In genomic region chr1:145093517-145094149, GRCh38 we compare ENCODE assay signal across 8 cellular contexts. TPM values are rescaled to one million over a fixed set of nuclear protein-coding genes. Genes with fewer than 3 reads are reported as not detected.
DNase-seq lines count a peak whose midpoint lies in the region; ATAC-seq, FAIRE-seq and TF ChIP-seq lines count a peak whose summit lies in the region.
"Not testable (repeated sequence)": the region's sequence is repeated elsewhere in the genome, so short reads cannot be mapped to it uniquely, and the experiment has no call there.

No MANE protein-coding gene starts in this region.

- FAIRE-seq in A549 (lab: Jason Lieb, UNC); small intestine (lab: Jason Lieb, UNC): not testable (repeated sequence)

- H3K27me3 Mint-ChIP-seq in GM23338 (ENCODE audit: insufficient read depth, low read depth, poor library complexity); chondrocyte (ENCODE audit: low read depth): not testable (repeated sequence)

- WGBS in A549 (ENCODE audit: missing lambda C conversion rate) = 2% methylated on average over 16 of the region's 47 CpGs
- WGBS in small intestine, 3 donors = 0 to 1% (median 0%) methylated on average over 12 to 24 of the region's 47 CpGs

- not testable (repeated sequence) for ATAC-seq in A549, left ventricle myocardium superior
- peak; percentile 2 for ATAC-seq in GM23338

- peak overlapping the region; percentile 88 for H3K4me3 Mint-ChIP-seq in GM23338
- peak overlapping the region; percentile 84 for H3K4me3 Mint-ChIP-seq in chondrocyte (ENCODE audit: unreplicated experiment)

- not testable (repeated sequence) for TF ChIP-seq CTCF in A549 (IDR thresholded peaks at IDR 0.05); GM23338 (conservative IDR thresholded peaks at IDR 0.05; ENCODE audit: low read depth in 2 of 2); chondrocyte (IDR thresholded peaks at IDR 0.05)

- H3K36me3 Mint-ChIP-seq in GM23338 (ENCODE audit: low read depth); chondrocyte (ENCODE audit: low read depth): not testable (repeated sequence)

- H3K9me3 Mint-ChIP-seq in GM23338; chondrocyte (ENCODE audit: low read depth): not testable (repeated sequence)

- not testable (repeated sequence) for TF ChIP-seq EP300 in A549 (IDR thresholded peaks at IDR 0.05)

- H3K27me3 ChIP-seq in GM23338 (ENCODE audit: insufficient read depth); small intestine (ENCODE audit: control insufficient read depth in 2 of 2, insufficient read depth in 2 of 2, low read length in 2 of 2): not testable (repeated sequence)

- not testable (repeated sequence) for DNase-seq in A549 (ENCODE audit: low read depth in 1 of 2, low spot score in 1 of 2)
- peak; percentile 26 for DNase-seq in GM23338 (ENCODE audit: low spot score)
- peak; percentile 0 for DNase-seq in RKO (ENCODE audit: low spot score)
- peak; percentile 18 for DNase-seq in activated T-cell treated with anti-CD3 and anti-CD28 coated beads, Interleukin-2, amount 50 U/mL, for 1 hour
- peak; percentile 41 for DNase-seq in chondrocyte (ENCODE audit: low spot score)
- DNase-seq in left ventricle myocardium superior = peak; percentile 77
- DNase-seq in mucosa of gallbladder (ENCODE audit: low spot score) = peak; percentile 56
- DNase-seq in small intestine = peak; percentile 0

- intact Hi-C loops in left ventricle myocardium superior (cut with micrococcal nuclease) = not testable (repeated sequence)

- H3K4me3 ChIP-seq in A549 (peak overlapping the region; percentile 44), GM23338 (peak overlapping the region; percentile 50), small intestine (ENCODE audit: low read depth in 1 of 2, low read length in 2 of 2) (peak overlapping the region in 1 of 2 donors; percentile 44)

- H3K4me1 Mint-ChIP-seq in GM23338; chondrocyte (ENCODE audit: low read depth): not testable (repeated sequence)

- CTCF ChIA-PET in A549 (lab: Yijun Ruan, JAX) = not testable (repeated sequence)

- not testable (repeated sequence) for H3K79me2 ChIP-seq in GM23338 (replicated peaks; ENCODE audit: insufficient read depth)

- POLR2A ChIA-PET in A549 (lab: Yijun Ruan, JAX) = not testable (repeated sequence)

- H3K9me3 ChIP-seq in A549; small intestine (ENCODE audit: control insufficient read depth, low read depth): not testable (repeated sequence)

- H3K27ac Mint-ChIP-seq in GM23338 = not testable (repeated sequence)
- H3K27ac Mint-ChIP-seq in chondrocyte (ENCODE audit: unreplicated experiment) = peak overlapping the region; percentile 81

- TF ChIP-seq RAD21 in A549 (conservative IDR thresholded peaks at IDR 0.05 in 1 of 2, IDR thresholded peaks at IDR 0.05 in 1 of 2) = not testable (repeated sequence)

- not testable (repeated sequence) for H2AFZ ChIP-seq in GM23338

- not testable (repeated sequence) for H3K9me2 ChIP-seq in GM23338 (ENCODE audit: insufficient read depth)

- H4K20me1 ChIP-seq in GM23338 (replicated peaks; ENCODE audit: insufficient read depth) = not testable (repeated sequence)

- peak overlapping the region in 1 of 2 experiments; percentile 77; a peak in 3 of 6 replicates for H3K27ac ChIP-seq in A549
- not testable (repeated sequence) for H3K27ac ChIP-seq in GM23338 (ENCODE audit: low read depth); small intestine (ENCODE audit: low read depth in 1 of 2, low read length in 1 of 2)

- TF ChIP-seq POLR2A in A549 (IDR thresholded peaks at IDR 0.05; ENCODE audit: low read length) = not testable (repeated sequence)

- H3F3A ChIP-seq in GM23338 (replicated peaks; ENCODE audit: low read depth) = not testable (repeated sequence)

- H3K4me2 ChIP-seq in A549 (peak overlapping the region; percentile 57), GM23338 (peak overlapping the region; percentile 65; the same call in 1 of the 2 replicates)

- H3K4me1 ChIP-seq in A549; GM23338 (ENCODE audit: insufficient read depth); small intestine (ENCODE audit: control insufficient read depth in 2 of 2, insufficient read depth in 1 of 2, low read depth in 1 of 2, low read length in 1 of 2): not testable (repeated sequence)

- H3K36me3 ChIP-seq in GM23338 (ENCODE audit: insufficient read depth); small intestine (ENCODE audit: control insufficient read depth in 2 of 2, insufficient read depth in 2 of 2, low read length in 2 of 2): not testable (repeated sequence)

RNA-seq across cellular contexts. Expression of gene SRGAP2B, which starts 1.5 kb away (rescaled TPM):
- 27.3 and 29.3 TPM in 2 replicates for polyA plus RNA-seq in A549 (2011; rRNA removed)
- 7.2 and 8.7 TPM in 2 replicates for polyA plus RNA-seq in A549 (2012; cell fraction: cytosol; rRNA removed)
- 8.7 and 16.9 TPM in 2 replicates for polyA plus RNA-seq in A549 (2012; cell fraction: nucleus; rRNA removed)
- 11.8 to 14.2 TPM (median 13.9 TPM) in 3 replicates for polyA plus RNA-seq in A549 (2017; fragmentation: RNase III; extraction: RNeasy Plus Mini Kit Qiagen cat#74134 plus additional on column Dnase treatment)
- polyA minus RNA-seq in A549 (2011; rRNA and poly(A)+ RNA removed) = 41.0 and 41.8 TPM in 2 replicates
- 16.3 and 28.8 TPM in 2 replicates for total RNA-seq in GM23338 (2014; rRNA removed; shearing (Covaris generic))
- polyA plus RNA-seq in GM23338 (2016; fragmentation: Nextera tagmentation; extraction: Ambion mirVana) = 9.8 and 17.4 TPM in 2 replicates
- 37.9 to 41.2 TPM (median 40.6 TPM) in 3 replicates for total RNA-seq in chondrocyte
- 8.7 TPM for total RNA-seq in left ventricle myocardium superior
- total RNA-seq in mucosa of gallbladder = 28.1 TPM
- polyA plus RNA-seq in small intestine = 1 to 10 TPM; 1.4 to 6.8 (median 1.6) TPM

RNA-seq across cellular contexts. Expression of gene FAM72D, which starts 2.1 kb away (rescaled TPM):
- polyA plus RNA-seq in A549 (2011; rRNA removed) = 10.9 and 15.2 TPM in 2 replicates
- 5.6 and 5.8 TPM in 2 replicates for polyA plus RNA-seq in A549 (2012; cell fraction: cytosol; rRNA removed)
- 2.2 and 2.3 TPM in 2 replicates for polyA plus RNA-seq in A549 (2012; cell fraction: nucleus; rRNA removed)
- polyA plus RNA-seq in A549 (2017; fragmentation: RNase III; extraction: RNeasy Plus Mini Kit Qiagen cat#74134 plus additional on column Dnase treatment) = 11.1 to 13.5 TPM (median 12.9 TPM) in 3 replicates
- 1.9 and 2.1 TPM in 2 replicates for polyA minus RNA-seq in A549 (2011; rRNA and poly(A)+ RNA removed)
- 8.2 and 12.5 TPM in 2 replicates for total RNA-seq in GM23338 (2014; rRNA removed; shearing (Covaris generic))
- 13.1 and 14.7 TPM in 2 replicates for polyA plus RNA-seq in GM23338 (2016; fragmentation: Nextera tagmentation; extraction: Ambion mirVana)
- 0.44 to 0.45 TPM in 2 of 3 replicates, not detected in the other for total RNA-seq in chondrocyte
- not detected for total RNA-seq in left ventricle myocardium superior
- 0.52 TPM for total RNA-seq in mucosa of gallbladder
- 1 to 10 TPM in 1 of 3 donors, not detected in 2; 2.3 TPM for polyA plus RNA-seq in small intestine
